Comparison of ENCODE assay signal across 2 cellular contexts in the genomic region with DNA sequence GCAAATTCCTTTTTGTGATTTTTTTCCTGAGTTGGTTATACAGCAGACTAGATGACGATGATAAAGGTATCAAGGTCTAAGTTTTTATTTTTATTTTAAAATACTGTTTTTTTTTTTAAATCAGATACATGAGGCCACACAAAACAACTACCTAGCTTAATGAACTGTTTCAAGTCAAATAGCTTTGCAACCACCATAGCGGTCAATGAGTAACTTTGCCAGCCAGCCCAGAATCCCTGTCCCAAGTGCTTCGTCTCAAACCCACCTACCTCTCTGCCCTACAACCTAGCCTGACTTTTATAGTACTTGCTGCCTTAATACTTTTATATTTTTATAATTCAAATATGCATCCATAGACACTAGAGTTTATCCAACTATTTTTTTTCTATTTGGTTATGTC.
TF ChIP-seq lines count a peak whose summit lies in the region.

No MANE protein-coding gene starts in this region.

TF ChIP-seq in SK-N-SH treated with all-trans-retinoic acid at 6 μM for 48 hours, 23 proteins besides CTCF, POLR2A, EP300 and RAD21 (continued from another document):
- TF ChIP-seq ARNTL (CRISPR knock-in tag; IDR thresholded peaks at IDR 0.05; ENCODE audit: borderline replicate concordance, low read depth) (no peak), GLIS3 (CRISPR knock-in tag; IDR thresholded peaks at IDR 0.05) (no peak), ZFP30 (CRISPR knock-in tag; IDR thresholded peaks at IDR 0.05) (no peak), OSR1 (CRISPR knock-in tag; IDR thresholded peaks at IDR 0.05) (no peak), ZNF565 (CRISPR knock-in tag; conservative IDR thresholded peaks at IDR 0.05; ENCODE audit: low read depth) (no peak), TCF4 (CRISPR knock-in tag; IDR thresholded peaks at IDR 0.05; ENCODE audit: borderline replicate concordance) (no peak), POU6F1 (CRISPR knock-in tag; IDR thresholded peaks at IDR 0.05; ENCODE audit: borderline replicate concordance, low read depth) (no peak), ISL1 (CRISPR knock-in tag; IDR thresholded peaks at IDR 0.05) (no peak)

TF ChIP-seq in SK-N-SH, 30 proteins besides CTCF, POLR2A, EP300 and RAD21 (continued from another document):
- TF ChIP-seq, protein P1, sequence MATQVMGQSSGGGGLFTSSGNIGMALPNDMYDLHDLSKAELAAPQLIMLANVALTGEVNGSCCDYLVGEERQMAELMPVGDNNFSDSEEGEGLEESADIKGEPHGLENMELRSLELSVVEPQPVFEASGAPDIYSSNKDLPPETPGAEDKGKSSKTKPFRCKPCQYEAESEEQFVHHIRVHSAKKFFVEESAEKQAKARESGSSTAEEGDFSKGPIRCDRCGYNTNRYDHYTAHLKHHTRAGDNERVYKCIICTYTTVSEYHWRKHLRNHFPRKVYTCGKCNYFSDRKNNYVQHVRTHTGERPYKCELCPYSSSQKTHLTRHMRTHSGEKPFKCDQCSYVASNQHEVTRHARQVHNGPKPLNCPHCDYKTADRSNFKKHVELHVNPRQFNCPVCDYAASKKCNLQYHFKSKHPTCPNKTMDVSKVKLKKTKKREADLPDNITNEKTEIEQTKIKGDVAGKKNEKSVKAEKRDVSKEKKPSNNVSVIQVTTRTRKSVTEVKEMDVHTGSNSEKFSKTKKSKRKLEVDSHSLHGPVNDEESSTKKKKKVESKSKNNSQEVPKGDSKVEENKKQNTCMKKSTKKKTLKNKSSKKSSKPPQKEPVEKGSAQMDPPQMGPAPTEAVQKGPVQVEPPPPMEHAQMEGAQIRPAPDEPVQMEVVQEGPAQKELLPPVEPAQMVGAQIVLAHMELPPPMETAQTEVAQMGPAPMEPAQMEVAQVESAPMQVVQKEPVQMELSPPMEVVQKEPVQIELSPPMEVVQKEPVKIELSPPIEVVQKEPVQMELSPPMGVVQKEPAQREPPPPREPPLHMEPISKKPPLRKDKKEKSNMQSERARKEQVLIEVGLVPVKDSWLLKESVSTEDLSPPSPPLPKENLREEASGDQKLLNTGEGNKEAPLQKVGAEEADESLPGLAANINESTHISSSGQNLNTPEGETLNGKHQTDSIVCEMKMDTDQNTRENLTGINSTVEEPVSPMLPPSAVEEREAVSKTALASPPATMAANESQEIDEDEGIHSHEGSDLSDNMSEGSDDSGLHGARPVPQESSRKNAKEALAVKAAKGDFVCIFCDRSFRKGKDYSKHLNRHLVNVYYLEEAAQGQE (IDR thresholded peaks at IDR 0.05; ENCODE audit: low read depth, low read length) = no peak
TF ChIP-seq in SK-N-SH: peak in this region for 0.
